ENCODE assay signal across 1 cellular context in genomic region chr16:88462396-88462795, GRCh38.
TF ChIP-seq lines count a peak whose summit lies in the region.

No MANE protein-coding gene starts in this region.

TF ChIP-seq in IMR-90, 13 proteins besides CTCF, POLR2A, EP300 and RAD21:
- TF ChIP-seq USF2 (IDR thresholded peaks at IDR 0.05; ENCODE audit: low read depth, low read length) = no peak
- no peak for TF ChIP-seq ELK1 (IDR thresholded peaks at IDR 0.05; ENCODE audit: borderline replicate concordance, low read depth, low read length)
- TF ChIP-seq MAZ (IDR thresholded peaks at IDR 0.05; ENCODE audit: borderline replicate concordance, low read depth, low read length) = no peak
- TF ChIP-seq BHLHE40 (IDR thresholded peaks at IDR 0.05; ENCODE audit: low read depth, low read length) = no peak
- TF ChIP-seq CHD1 (IDR thresholded peaks at IDR 0.05; ENCODE audit: low read depth, low read length) = no peak
- TF ChIP-seq MXI1 (IDR thresholded peaks at IDR 0.05; ENCODE audit: borderline replicate concordance, low read depth, low read length) = no peak
- TF ChIP-seq RFX5 (IDR thresholded peaks at IDR 0.05; ENCODE audit: low read depth, low read length) = no peak
- TF ChIP-seq NFE2L2 (IDR thresholded peaks at IDR 0.05; ENCODE audit: low read depth, low read length) = no peak
- TF ChIP-seq FOS (IDR thresholded peaks at IDR 0.05; ENCODE audit: low read depth, low read length) = no peak
- no peak for TF ChIP-seq MAFK (IDR thresholded peaks at IDR 0.05; ENCODE audit: low read depth, low read length)
- no peak for TF ChIP-seq CEBPB (IDR thresholded peaks at IDR 0.05; ENCODE audit: low read depth, low read length)
- TF ChIP-seq RCOR1 (IDR thresholded peaks at IDR 0.05; ENCODE audit: insufficient replicate concordance, low read length) = no peak
- TF ChIP-seq SMC3 (IDR thresholded peaks at IDR 0.05; ENCODE audit: low read depth, low read length) = no peak
